Comparison of ENCODE assay signal across 25 cellular contexts in the genomic region with DNA sequence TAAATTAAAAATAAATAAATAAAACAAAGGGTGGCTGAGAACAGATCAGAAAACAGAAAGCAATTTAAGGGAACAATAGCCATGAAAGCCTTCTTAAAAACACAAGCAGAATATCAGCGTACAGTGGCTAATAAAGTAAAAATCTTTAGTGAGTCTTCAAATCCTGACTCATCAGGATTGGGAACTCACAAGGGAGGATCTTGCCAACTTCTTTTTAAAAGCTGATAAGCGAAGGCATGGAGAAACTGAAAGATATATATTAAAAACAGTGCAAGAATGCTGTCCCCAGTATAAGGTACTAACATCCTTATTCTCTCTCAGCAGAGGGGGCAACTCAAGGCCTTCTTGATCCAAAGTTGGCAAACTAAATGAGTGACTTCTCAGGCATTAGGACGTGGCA.
"Had no signal": no experiment of that assay in that cellular context is flagged by ENCODE, and none has a peak within 500 bp of the region (broad histone marks: within the 10 kb centered on the region; RNA-seq: fewer than 3 reads in every experiment).

No MANE protein-coding gene starts in this region.

- H3K36me3 ChIP-seq: left lung, lower lobe of right lung, neural progenitor cell, neutrophil, ovary, right atrium auricular region, suprapubic skin, thoracic aorta, tibial artery, upper lobe of right lung had no signal

- H3K27me3 ChIP-seq: hepatocyte, left lung, neutrophil, ovary, right atrium auricular region, suprapubic skin, tibial artery, upper lobe of right lung had no signal

- H3K27ac ChIP-seq: hepatocyte, left lung, lower lobe of right lung, neural progenitor cell, neutrophil, ovary, right atrium auricular region, skin epidermis, suprapubic skin, thoracic aorta, tibial artery, upper lobe of right lung had no signal

- ATAC-seq: left colon; left lung; lower lobe of right lung; natural killer cell; sciatic nerve; stimulated activated effector memory CD8-positive, alpha-beta T cell treated with anti-CD3 and anti-CD28 coated beads, Interleukin-12 subunit alpha, Interleukin-12 subunit beta, amount 100 ng/mL, for 72 hours; upper lobe of right lung had no signal

- DNase-seq: left colon; left lung; lower lobe of right lung; mesendoderm; naive B cell; natural killer cell; nephron progenitor cell; occipital lobe; ovary; stimulated activated CD4-positive, alpha-beta T cell treated with anti-CD3 and anti-CD28 coated beads, Interleukin-12 subunit alpha, Interleukin-12 subunit beta, amount 100 ng/mL, for 4 hours; stimulated activated CD4-positive, alpha-beta T cell treated with anti-CD3 and anti-CD28 coated beads, Interleukin-15, amount 100 ng/mL, for 24 hours; stimulated activated CD4-positive, alpha-beta T cell treated with anti-CD3 and anti-CD28 coated beads, Interleukin-4, amount 100 ng/mL, for 24 hours; stimulated activated naive CD4-positive, alpha-beta T cell; tibial artery; trophoblast cell; upper lobe of right lung had no signal

- H3K4me3 ChIP-seq: hepatocyte, left lung, lower lobe of right lung, neural progenitor cell, ovary, right atrium auricular region, skin epidermis, suprapubic skin, thoracic aorta, tibial artery, upper lobe of right lung had no signal
